28 cellular contexts compared by ENCODE assay signal in genomic region chr12:88495031-88495430, GRCh38.
"Had no signal": no experiment of that assay in that cellular context is flagged by ENCODE, and none has a peak within 500 bp of the region (broad histone marks: within the 10 kb centered on the region; RNA-seq: fewer than 3 reads in every experiment).

No MANE protein-coding gene starts in this region.

- DNase-seq: colonic mucosa; cortex of kidney; dermis blood vessel endothelial cell; dorsolateral prefrontal cortex; effector CD4-positive, alpha-beta T cell; effector CD8-positive, alpha-beta T cell; effector memory CD4-positive, alpha-beta T cell; effector memory CD8-positive, alpha-beta T cell; endodermal cell; erythroblast; esophagus squamous epithelium; foreskin fibroblast; foreskin keratinocyte; foreskin melanocyte; gastrocnemius medialis; glutamatergic neuron; head of caudate nucleus; heart left ventricle; heart right ventricle had no signal

- H3K27ac ChIP-seq: colonic mucosa, coronary artery, epithelial cell of prostate, esophagus squamous epithelium, foreskin keratinocyte, gastrocnemius medialis, heart left ventricle, heart right ventricle had no signal

- H3K9me3 ChIP-seq: colonic mucosa, esophagus muscularis mucosa, esophagus squamous epithelium, gastrocnemius medialis, gastroesophageal sphincter, heart left ventricle, heart right ventricle had no signal

- FAIRE-seq: colon, endometrium, endothelial cell of umbilical vein, frontal cortex had no signal

- H3K4me1 ChIP-seq: colonic mucosa, esophagus squamous epithelium, foreskin keratinocyte, heart left ventricle had no signal

- H3K27me3 ChIP-seq: colonic mucosa, dorsolateral prefrontal cortex, esophagus muscularis mucosa, esophagus squamous epithelium, foreskin keratinocyte, gastrocnemius medialis, gastroesophageal sphincter, heart left ventricle, heart right ventricle had no signal

- ATAC-seq: effector memory CD8-positive, alpha-beta T cell; esophagus mucosa; foreskin keratinocyte; gastrocnemius medialis; gastroesophageal sphincter; heart left ventricle; heart right ventricle had no signal

- H3K4me3 ChIP-seq: colonic mucosa, coronary artery, dorsolateral prefrontal cortex, esophagus muscularis mucosa, esophagus squamous epithelium, gastrocnemius medialis, gastroesophageal sphincter, heart left ventricle, heart right ventricle had no signal

- H3K36me3 ChIP-seq: colonic mucosa, gastrocnemius medialis had no signal
